9 cellular contexts compared by ENCODE assay signal in genomic region chr10:98030093-98030821, GRCh38. TPM values are rescaled to one million over a fixed set of nuclear protein-coding genes. Genes with fewer than 3 reads are reported as not detected.
DNase-seq lines count a peak whose midpoint lies in the region; ATAC-seq, FAIRE-seq and TF ChIP-seq lines count a peak whose summit lies in the region.
"Had no signal": no experiment of that assay in that cellular context is flagged by ENCODE, and none has a peak within 500 bp of the region (broad histone marks: within the 10 kb centered on the region; RNA-seq: fewer than 3 reads in every experiment).

TSS of gene CRTAC1 (minus strand) at chr10:98030621. CDS start at chr10:98030472, 149 bp downstream.

- H3K36me3 ChIP-seq in adipocyte (ENCODE audit: control insufficient read depth, insufficient read depth, low read length, severe bottlenecking) = no peaks in the 10 kb centered on the region
- no peaks in the 10 kb centered on the region for H3K36me3 ChIP-seq in iPS-20b (ENCODE audit: insufficient read depth, low read depth, low read length)
- H3K36me3 ChIP-seq in gastrocnemius medialis = no peaks in the 10 kb centered on the region

- TF ChIP-seq POLR2A in gastrocnemius medialis (IDR thresholded peaks at IDR 0.05) = peak; percentile 39 to 72
- TF ChIP-seq POLR2A in GM12892 (IDR thresholded peaks at IDR 0.05; ENCODE audit: low read depth, low read length) = no peak

- FAIRE-seq in GM12892 (lab: Jason Lieb, UNC) = no peak

- no peak for TF ChIP-seq CTCF in gastrocnemius medialis (IDR thresholded peaks at IDR 0.05 in 4 of 5, conservative IDR thresholded peaks at IDR 0.05 in 1 of 5)

- H3K9ac ChIP-seq in adipocyte (ENCODE audit: low read length) (no peak within 1 kb of the TSS), iPS-20b (ENCODE audit: low read depth, low read length) (no peak within 1 kb of the TSS)

- H3K4me1 ChIP-seq in adipocyte (ENCODE audit: control insufficient read depth, insufficient read depth, low read length) (no peaks in the 10 kb centered on the region), iPS-20b (ENCODE audit: insufficient read depth, low read length) (0 out of 2 replicates have a peak, but pooled peaks cover 4% of the 10 kb centered on the region), gastrocnemius medialis (peaks cover 5 to 9% of the 10 kb centered on the region in 2 donors)

- peaks cover 74% of the 10 kb centered on the region for H3K27me3 ChIP-seq in adipocyte (replicated peaks; ENCODE audit: control insufficient read depth, insufficient read depth, low read length)
- H3K27me3 ChIP-seq in iPS-20b (ENCODE audit: insufficient read depth, low read length) = peaks cover 92% of the 10 kb centered on the region
- peaks cover 41 to 47% (median 45%) of the 10 kb centered on the region in 3 donors for H3K27me3 ChIP-seq in gastrocnemius medialis

- in situ Hi-C loops in gastrocnemius medialis (cut with MboI; ENCODE audit: low sequenced_read_pairs in 4 of 4) = loop anchor here in 2 of 4 donors (25.0 kb wide), 2 partner anchors 243 to 268 kb away; partner anchors contain the start of gene SFRP5 (in 1 of the 2)

- intact Hi-C loops in gastrocnemius medialis (cut with DNase I; ENCODE audit: low total_unique reads) = no loop called here

- peaks cover 6% of the 10 kb centered on the region for H3K9me3 ChIP-seq in adipocyte (ENCODE audit: control insufficient read depth, low read length)
- H3K9me3 ChIP-seq in iPS-20b (ENCODE audit: insufficient read depth, low read depth, low read length) = no peaks in the 10 kb centered on the region
- no peaks in the 10 kb centered on the region for H3K9me3 ChIP-seq in gastrocnemius medialis

- H3K27ac ChIP-seq in iPS-20b (ENCODE audit: low read length) (no peak within 1 kb of the TSS), gastrocnemius medialis (no peak within 1 kb of the TSS)

- peak; percentile 31 to 45 for ATAC-seq in gastrocnemius medialis
- ATAC-seq in HG03457 (IDR thresholded peaks at IDR 0.05; ENCODE audit: unreplicated experiment) = no peak

- H3K4me3 ChIP-seq in adipocyte (ENCODE audit: low read length) = peak within 1 kb of the TSS; percentile 49
- H3K4me3 ChIP-seq in iPS-20b (ENCODE audit: low read length) = peak within 1 kb of the TSS; percentile 62
- peak within 1 kb of the TSS; percentile 43 to 50 (median 49) for H3K4me3 ChIP-seq in gastrocnemius medialis

- DNase-seq in stimulated activated CD4-positive, alpha-beta T cell treated with anti-CD3 and anti-CD28 coated beads, Interleukin-15, amount 100 ng/mL, for 24 hours = peak; percentile 32
- DNase-seq in stimulated activated CD4-positive, alpha-beta T cell treated with anti-CD3 and anti-CD28 coated beads, Interleukin-4, amount 100 ng/mL, for 4 hours = no peak
- DNase-seq in adipocyte (ENCODE audit: low read depth) (peak; percentile 64), gastrocnemius medialis (peak in 1 of 2 donors; percentile 16), AML-193 (lab: John Stamatoyannopoulos, UW) (no peak), GM12892 (ENCODE audit: insufficient read length) (no peak)

RNA-seq across cellular contexts. Expression of gene CRTAC1, which starts in this region (rescaled TPM):
- 1 to 10 TPM in 1 of 4 donors, under 1 TPM in 2, not detected in 1; 0.16 to 3.9 (median 0.56) TPM for total RNA-seq in gastrocnemius medialis
- not detected for polyA plus RNA-seq in GM12892 (2012; ENCODE audit: missing spikeins)
- total RNA-seq: T-helper 1 cell treated with Interleukin-12 subunit alpha and Interleukin-12 subunit beta and Interleukin-4 antibody, amounts not matched to agents 30 ng/mL and 1 ng/mL, for 36 hours had no signal

Comparison
In these comparisons a context has a peak if more than half of its experiments do, and no peak if none do; other contexts are left out.
1. DNase-seq: peak in stimulated activated CD4-positive, alpha-beta T cell treated with anti-CD3 and anti-CD28 coated beads, Interleukin-15, amount 100 ng/mL, for 24 hours (single experiment) and adipocyte (single experiment); none in stimulated activated CD4-positive, alpha-beta T cell treated with anti-CD3 and anti-CD28 coated beads, Interleukin-4, amount 100 ng/mL, for 4 hours (0 of 2), AML-193 (0 of 2) and GM12892 (single experiment).
2. Peak in every context shown above with its lines, with median percentiles within 50 percentile points of each other: H3K4me3 ChIP-seq.